In genomic region chr10:51082857-51083256, GRCh38 we compare ENCODE assay signal across 23 cellular contexts. TPM values are rescaled to one million over a fixed set of nuclear protein-coding genes. Genes with fewer than 3 reads are reported as not detected.
DNase-seq lines count a peak whose midpoint lies in the region; ATAC-seq and TF ChIP-seq lines count a peak whose summit lies in the region.
"Had no signal": no experiment of that assay in that cellular context is flagged by ENCODE, and none has a peak within 500 bp of the region (broad histone marks: within the 10 kb centered on the region; RNA-seq: fewer than 3 reads in every experiment).

No MANE protein-coding gene starts in this region.

- H3K27me3 ChIP-seq in breast epithelium = no peaks in the 10 kb centered on the region
- no peaks in the 10 kb centered on the region for H3K27me3 ChIP-seq in mammary epithelial cell (ENCODE audit: insufficient read depth, low read length)
- H3K27me3 ChIP-seq in ascending aorta = no peaks in the 10 kb centered on the region
- H3K27me3 ChIP-seq in muscle layer of duodenum (ENCODE audit: low read depth, low read length) = no peaks in the 10 kb centered on the region
- no peaks in the 10 kb centered on the region for H3K27me3 ChIP-seq in uterus
- H3K27me3 ChIP-seq: BE2C had no signal

- TF ChIP-seq CTCF in breast epithelium (IDR thresholded peaks at IDR 0.05) = no peak
- TF ChIP-seq CTCF in mammary epithelial cell (conservative IDR thresholded peaks at IDR 0.05 in 1 of 2, IDR thresholded peaks at IDR 0.05 in 1 of 2; ENCODE audit: extremely low read depth in 1 of 2, insufficient read depth in 1 of 2, low read depth in 1 of 2, low read length in 2 of 2) = no peak
- TF ChIP-seq CTCF in ascending aorta (IDR thresholded peaks at IDR 0.05) = no peak
- TF ChIP-seq CTCF in uterus (IDR thresholded peaks at IDR 0.05) = no peak

- dilution Hi-C loops in mammary epithelial cell (cut with HindIII; ENCODE audit: low sequenced_read_pairs) = no loop called here

- no peak overlapping the region for H3K4me2 ChIP-seq in mammary epithelial cell (ENCODE audit: insufficient read depth, low read depth, low read length)

- H3K27ac ChIP-seq in breast epithelium (peak overlapping the region; percentile 33 to 74), mammary epithelial cell (ENCODE audit: insufficient read depth, low read depth, low read length) (no peak overlapping the region), ascending aorta (peak overlapping the region; percentile 77), muscle layer of duodenum (ENCODE audit: low read length) (peak overlapping the region; percentile 25), uterus (peak overlapping the region; percentile 81 to 82)
- H3K27ac ChIP-seq: 22Rv1, lower lobe of right lung, SK-N-MC, skin epidermis, suprapubic skin had no signal

- H3K4me3 ChIP-seq in breast epithelium (peak overlapping the region in 1 of 3 donors; percentile 12), mammary epithelial cell (replicated peaks in 1 of 3; ENCODE audit: insufficient read depth in 1 of 3, low read depth in 2 of 3, low read length in 3 of 3) (no peak overlapping the region), ascending aorta (peak overlapping the region in 1 of 2 donors; percentile 52), muscle layer of duodenum (ENCODE audit: low read depth in 1 of 2, low read length in 2 of 2) (peak overlapping the region in 1 of 2 donors; percentile 11), uterus (peak overlapping the region in 1 of 2 donors; percentile 7)
- H3K4me3 ChIP-seq: dorsolateral prefrontal cortex, lower lobe of right lung, SK-N-MC, skin epidermis, suprapubic skin had no signal

- H3K9ac ChIP-seq in mammary epithelial cell (ENCODE audit: insufficient read depth, low read length) = no peak overlapping the region

- intact Hi-C loops in breast epithelium (cut with DNase I; ENCODE audit: low total_unique reads) (no loop called here), mammary epithelial cell (cut with micrococcal nuclease) (no loop called here), ascending aorta (cut with DNase I) (no loop called here), uterus (cut with DNase I; ENCODE audit: low total_unique reads) (no loop called here)

- no peaks in the 10 kb centered on the region for H3K36me3 ChIP-seq in breast epithelium
- no peaks in the 10 kb centered on the region for H3K36me3 ChIP-seq in mammary epithelial cell (ENCODE audit: insufficient read depth, low read length)
- H3K36me3 ChIP-seq in ascending aorta = no peaks in the 10 kb centered on the region
- no peaks in the 10 kb centered on the region for H3K36me3 ChIP-seq in muscle layer of duodenum (ENCODE audit: control insufficient read depth in 1 of 2, insufficient read depth in 2 of 2, low read length in 2 of 2)
- H3K36me3 ChIP-seq in uterus = no peaks in the 10 kb centered on the region
- H3K36me3 ChIP-seq: BE2C, lower lobe of right lung, suprapubic skin had no signal

- H3K9me3 ChIP-seq in breast epithelium = no peaks in the 10 kb centered on the region
- no peaks in the 10 kb centered on the region for H3K9me3 ChIP-seq in mammary epithelial cell (replicated peaks; ENCODE audit: insufficient read depth, low read length)
- H3K9me3 ChIP-seq in ascending aorta = no peaks in the 10 kb centered on the region
- H3K9me3 ChIP-seq in muscle layer of duodenum (ENCODE audit: control insufficient read depth in 1 of 2, low read length in 2 of 2) = no peaks in the 10 kb centered on the region
- H3K9me3 ChIP-seq in uterus = no peaks in the 10 kb centered on the region
- H3K9me3 ChIP-seq: BE2C, Caco-2, lower lobe of right lung, suprapubic skin had no signal

- no peak for DNase-seq in breast epithelium (ENCODE audit: low spot score in 2 of 2)
- no peak for DNase-seq in mammary epithelial cell
- DNase-seq in ascending aorta (ENCODE audit: low spot score in 2 of 2) = no peak
- no peak for DNase-seq in uterus
- DNase-seq in LoVo (ENCODE audit: low spot score) = no peak
- DNase-seq in NCI-H187 treated with DMSO at 0.1 percent for 48 hours (lab: John Stamatoyannopoulos, UW) = no peak
- DNase-seq: BE2C; Caco-2; dorsolateral prefrontal cortex; KG1; lower lobe of right lung; naive B cell; NCI-H1048; NCI-H82; posterior cingulate gyrus; stimulated activated CD4-positive, alpha-beta T cell treated with anti-CD3 and anti-CD28 coated beads, Interleukin-4, amount 100 ng/mL, for 4 hours; T1000 had no signal

- ATAC-seq in HG02588 (IDR thresholded peaks at IDR 0.05; ENCODE audit: unreplicated experiment) = no peak
- ATAC-seq: lower lobe of right lung had no signal

- BruUV-seq in mammary epithelial cell (replicated peaks; lab: Mats Ljungman, UMichigan) = no TSS peak

- no peaks in the 10 kb centered on the region for H3K79me2 ChIP-seq in mammary epithelial cell (ENCODE audit: insufficient read depth, low read length)

- no peak overlapping the region for H2AFZ ChIP-seq in mammary epithelial cell (ENCODE audit: low read depth, low read length)

- no peaks in the 10 kb centered on the region for H4K20me1 ChIP-seq in mammary epithelial cell (ENCODE audit: insufficient read depth, low read length)

- no peaks in the 10 kb centered on the region for H3K4me1 ChIP-seq in breast epithelium
- H3K4me1 ChIP-seq in mammary epithelial cell (ENCODE audit: insufficient read depth, low read length) = no peaks in the 10 kb centered on the region
- H3K4me1 ChIP-seq in ascending aorta = peaks cover 3 to 26% of the 10 kb centered on the region in 2 donors
- peaks cover 0 to 12% of the 10 kb centered on the region in 2 donors for H3K4me1 ChIP-seq in muscle layer of duodenum (ENCODE audit: control insufficient read depth in 1 of 2, insufficient read depth in 2 of 2, low read length in 2 of 2)
- H3K4me1 ChIP-seq in uterus = peaks cover 0 to 5% of the 10 kb centered on the region in 2 donors
- H3K4me1 ChIP-seq: BE2C, Caco-2, lower lobe of right lung, suprapubic skin had no signal

- in situ Hi-C loops in mammary epithelial cell (cut with MboI; ENCODE audit: low sequenced_read_pairs in 2 of 2) = no loop called here

- CTCF ChIA-PET in mammary epithelial cell (lab: Charles Lee; ENCODE audit: low non-redundant PET) = interaction anchor here (0.6 kb wide), 1 partner anchor 28 kb away, joined by 3 read pairs; no protein-coding TSS in a partner anchor

- TF ChIP-seq POLR2A in breast epithelium (IDR thresholded peaks at IDR 0.05) (no peak), uterus (IDR thresholded peaks at IDR 0.05) (no peak)

RNA-seq across cellular contexts. Expression of gene PRKG1, which starts 8.6 kb away (rescaled TPM):
- total RNA-seq in breast epithelium (10 to 100 TPM; 10.9 to 36.9 (median 19.7) TPM), mammary epithelial cell (1 to 10 TPM in 1 of 2 donors, under 1 TPM in 1; 0.45 to 2.2 TPM), ascending aorta (50.2 TPM), uterus (100 to 1,000 TPM in 1 of 4 donors, 10 to 100 TPM in 3; 32.4 to 136 (median 69.6) TPM)
- 0.03 TPM for polyA plus RNA-seq in mammary epithelial cell
- not detected for polyA minus RNA-seq in mammary epithelial cell
